Comparison of ENCODE assay signal across 8 cellular contexts in genomic region chr7:30164567-30164966, GRCh38. TPM values are rescaled to one million over a fixed set of nuclear protein-coding genes. Genes with fewer than 3 reads are reported as not detected.
A peak's percentile ranks its signal among the peaks of the same experiment; 100 is the strongest.
DNase-seq lines count a peak whose midpoint lies in the region; ATAC-seq and TF ChIP-seq lines count a peak whose summit lies in the region.

No MANE protein-coding gene starts in this region.

- DNase-seq in A172 (ENCODE audit: low spot score), result peak; percentile 76
- peak; percentile 80 for DNase-seq in MV-4-11 (lab: John Stamatoyannopoulos, UW)
- DNase-seq in SK-MEL-5 (ENCODE audit: low read depth, low spot score), result peak; percentile 88
- DNase-seq in epithelial cell of proximal tubule (ENCODE audit: low read depth), result peak; percentile 16
- no peak for DNase-seq in natural killer cell
- DNase-seq in mesothelial cell of epicardium (ENCODE audit: low spot score in 2 of 2, unreplicated experiment in 2 of 2), result no peak

- H3K27me3 Mint-ChIP-seq in natural killer cell (ENCODE audit: low read depth in 2 of 2), result no peaks in the 10 kb centered on the region
- H3K27me3 Mint-ChIP-seq in mesothelial cell of epicardium (ENCODE audit: low read depth), result peaks cover 3% of the 10 kb centered on the region

- intact Hi-C loops in natural killer cell (cut with micrococcal nuclease), result loop anchor here (2.0 to 10.0 kb wide), 4 partner anchors 183 to 398 kb away; partner anchors contain the start of gene GGCT

- H3K9me3 Mint-ChIP-seq in natural killer cell (no peaks in the 10 kb centered on the region), mesothelial cell of epicardium (no peaks in the 10 kb centered on the region)

- peak in 2 of 3 donors; percentile 14 to 25 for ATAC-seq in natural killer cell
- no peak for ATAC-seq in activated CD4-positive, CD25-positive, alpha-beta regulatory T cell treated with anti-CD3 and anti-CD28 coated beads, Interleukin-2, amount 50 U/mL, for 24 hours

- peak overlapping the region; percentile 87 to 89 for H3K27ac Mint-ChIP-seq in natural killer cell
- no peak overlapping the region for H3K27ac Mint-ChIP-seq in mesothelial cell of epicardium

- H3K4me3 ChIP-seq in epithelial cell of proximal tubule (ENCODE audit: low read depth, low read length), result no peak overlapping the region

- H3K4me1 Mint-ChIP-seq in natural killer cell (peaks cover 40 to 48% of the 10 kb centered on the region in 2 donors), mesothelial cell of epicardium (peaks cover 47% of the 10 kb centered on the region)

- in situ Hi-C loops in SK-MEL-5 (cut with HindIII; ENCODE audit: low pct_unique_long_range_greater_than_20kb, low sequenced_read_pairs), result no loop called here

- no peaks in the 10 kb centered on the region for H3K36me3 Mint-ChIP-seq in natural killer cell
- no peaks in the 10 kb centered on the region for H3K36me3 Mint-ChIP-seq in mesothelial cell of epicardium

- TF ChIP-seq CTCF in GM12872 (IDR thresholded peaks at IDR 0.05; ENCODE audit: insufficient read depth, low read depth, low read length), result peak; percentile 61
- TF ChIP-seq CTCF in epithelial cell of proximal tubule (conservative IDR thresholded peaks at IDR 0.05; ENCODE audit: low read depth, low read length), result peak; percentile 70
- peak; percentile 67 for TF ChIP-seq CTCF in natural killer cell (IDR thresholded peaks at IDR 0.05)
- no peak for TF ChIP-seq CTCF in mesothelial cell of epicardium (IDR thresholded peaks at IDR 0.05; ENCODE audit: unreplicated experiment)

- peak overlapping the region; percentile 74 for H3K4me3 Mint-ChIP-seq in natural killer cell
- H3K4me3 Mint-ChIP-seq in mesothelial cell of epicardium, result no peak overlapping the region

RNA-seq across cellular contexts. Expression of gene MTURN, which starts 29.8 kb away (rescaled TPM):
- total RNA-seq in A172 (2014; rRNA removed; shearing (Covaris generic)), result 8.6 and 10.9 TPM in 2 replicates
- 99.2 and 112 TPM in 2 replicates for total RNA-seq in SK-MEL-5 (2014; rRNA removed; shearing (Covaris generic))
- polyA plus RNA-seq in SK-MEL-5 (2015; cell fraction: cytosol; rRNA removed), result 57.1 and 60.0 TPM in 2 replicates
- polyA plus RNA-seq in SK-MEL-5 (2015; cell fraction: nucleus; rRNA removed), result 122 and 125 TPM in 2 replicates
- total RNA-seq in epithelial cell of proximal tubule (3.4 and 4.7 TPM in 2 replicates), natural killer cell (10 to 100 TPM; 31.6 to 37.3 (median 32.8) TPM), mesothelial cell of epicardium (20.5 to 24.5 TPM (median 24.2 TPM) in 3 replicates)

Comparison
In these comparisons a context has a peak if more than half of its experiments do, and no peak if none do; other contexts are left out.
1. DNase-seq: peak in A172 (single experiment), MV-4-11 (single experiment), SK-MEL-5 (single experiment) and epithelial cell of proximal tubule (single experiment); none in natural killer cell (single experiment) and mesothelial cell of epicardium (0 of 2).
2. ATAC-seq: peak in natural killer cell (2 of 3); none in activated CD4-positive, CD25-positive, alpha-beta regulatory T cell treated with anti-CD3 and anti-CD28 coated beads, Interleukin-2, amount 50 U/mL, for 24 hours (0 of 2).